Comparison of ENCODE assay signal across 18 cellular contexts in the genomic region with DNA sequence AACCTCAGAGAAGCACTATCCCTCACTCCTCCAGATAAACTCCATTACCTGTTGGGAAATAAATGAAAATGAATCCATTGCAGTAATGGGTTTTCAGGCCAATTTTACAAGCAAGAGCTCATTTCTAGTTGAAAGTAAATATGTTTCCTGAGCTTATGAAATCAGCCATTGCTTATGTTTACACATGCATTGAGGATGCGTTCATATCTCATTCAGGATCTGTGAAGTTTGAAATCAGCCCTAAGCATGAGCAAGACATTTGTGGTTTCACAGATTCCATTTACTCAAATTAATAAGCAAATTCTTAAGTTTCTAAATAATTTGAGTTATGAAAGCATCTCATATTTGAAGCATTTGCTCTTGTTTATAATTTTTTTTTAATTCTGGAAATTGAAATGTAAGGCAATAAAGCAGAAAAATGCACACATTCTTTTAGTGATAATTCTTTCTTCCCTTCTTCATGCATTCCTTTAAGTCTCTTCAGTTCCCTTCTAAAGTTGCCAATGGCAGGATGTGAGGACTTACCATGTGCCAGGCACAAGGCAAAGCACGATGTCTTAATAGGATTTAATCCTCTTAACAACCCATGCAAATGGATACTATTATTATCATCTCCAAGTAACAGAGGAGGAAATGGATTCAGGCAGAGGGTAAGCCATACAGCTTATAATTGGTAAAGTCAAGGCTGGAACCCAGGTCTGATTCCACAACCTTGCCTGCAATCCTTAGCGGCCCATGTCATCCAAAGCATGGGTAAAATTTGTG. TPM values are rescaled to one million over a fixed set of nuclear protein-coding genes. Genes with fewer than 3 reads are reported as not detected.
DNase-seq lines count a peak whose midpoint lies in the region; ATAC-seq, FAIRE-seq and TF ChIP-seq lines count a peak whose summit lies in the region.
"Had no signal": no experiment of that assay in that cellular context is flagged by ENCODE, and none has a peak within 500 bp of the region (broad histone marks: within the 10 kb centered on the region; RNA-seq: fewer than 3 reads in every experiment).

No MANE protein-coding gene starts in this region.

- CTCF ChIA-PET in H1 (lab: Charles Lee; ENCODE audit: partially characterized antibody) = no interaction called here
- CTCF ChIA-PET in RWPE1 (lab: Yijun Ruan, JAX) = no interaction called here
- CTCF ChIA-PET in Calu3 (lab: Charles Lee) = no interaction called here

- intact Hi-C loops in Calu3 (cut with micrococcal nuclease; ENCODE audit: unreplicated experiment) = no loop called here

- H3K23ac ChIP-seq in H1 (ENCODE audit: insufficient read length) (no peak overlapping the region), mesendoderm (ENCODE audit: low read length) (no peak overlapping the region)

- DNase-seq in DMS53 (lab: John Stamatoyannopoulos, UW) = peak; percentile 34
- DNase-seq in DMS53 treated with DMSO at 0.1 percent for 48 hours (lab: John Stamatoyannopoulos, UW; ENCODE audit: unreplicated experiment) = no peak
- no peak for DNase-seq in H1 (ENCODE audit: low read depth in 1 of 2, low spot score in 2 of 2)
- peak; percentile 4 for DNase-seq in mesendoderm
- DNase-seq in RWPE1 (ENCODE audit: low spot score) = no peak
- DNase-seq in Calu3 = no peak
- DNase-seq: CD4-positive, alpha-beta memory T cell; DMS79; GDM1; H7 had no signal

- no peak for TF ChIP-seq POLR2A in H1 (IDR thresholded peaks at IDR 0.05; ENCODE audit: control extremely low read depth in 1 of 2, low read depth in 2 of 2, low read length in 2 of 2)

- no TSS peak for BruUV-seq in Calu3 (replicated peaks; lab: Mats Ljungman, UMichigan)

- H4K91ac ChIP-seq in H1 (replicated peaks; ENCODE audit: insufficient read length, low read length) = no peak overlapping the region

- H3K36me3 ChIP-seq in H1 (ENCODE audit: control insufficient read depth in 2 of 4, insufficient read depth in 4 of 4, low read length in 3 of 4) (no peaks in the 10 kb centered on the region), mesendoderm (ENCODE audit: control insufficient read depth, insufficient read depth, low read length) (no peaks in the 10 kb centered on the region)
- H3K36me3 ChIP-seq: BLaER1 had no signal

- H3K27ac ChIP-seq in H1 (ENCODE audit: low read depth, low read length) (no peak overlapping the region), mesendoderm (ENCODE audit: low read depth, low read length) (no peak overlapping the region), RWPE1 (no peak overlapping the region)
- H3K27ac ChIP-seq: 22Rv1, A549, BLaER1 had no signal

- 84% methylated on average over 3 of the region's 3 CpGs; no CpG with 5 or more reads in 1 of the 2 experiments for WGBS in H1 (ENCODE audit: extremely low coverage in 1 of 2, insufficient coverage in 1 of 2, insufficient read length in 1 of 2, insufficient replicate concordance in 2 of 2, low coverage in 1 of 2, low lambda C conversion rate in 2 of 2, missing lambda C conversion rate in 1 of 2), 2 experiments
- no CpG with 5 or more reads among the region's 3 CpGs for WGBS in mesendoderm (ENCODE audit: extremely low coverage, insufficient coverage, low lambda C conversion rate)

- H2AK5ac ChIP-seq in H1 (ENCODE audit: low read depth, low read length) (no peak overlapping the region), mesendoderm (ENCODE audit: low read length) (no peak overlapping the region)

- no peak overlapping the region for H2BK15ac ChIP-seq in H1 (ENCODE audit: low read length)
- no peak overlapping the region for H2BK15ac ChIP-seq in mesendoderm (replicated peaks; ENCODE audit: low read depth)

- H3K27ac Mint-ChIP-seq in Calu3 (ENCODE audit: unreplicated experiment) = no peak overlapping the region
- H3K27ac Mint-ChIP-seq: CD14-positive monocyte; CD4-positive, alpha-beta memory T cell; GM23338 had no signal

- H2BK5ac ChIP-seq in H1 (ENCODE audit: low read depth, low read length) (no peak overlapping the region), mesendoderm (ENCODE audit: low read length) (no peak overlapping the region)

- no peaks in the 10 kb centered on the region for H3K4me1 Mint-ChIP-seq in Calu3 (ENCODE audit: low read depth, unreplicated experiment)
- H3K4me1 Mint-ChIP-seq: CD14-positive monocyte; CD4-positive, alpha-beta memory T cell; GM23338 had no signal

- no peaks in the 10 kb centered on the region for H4K20me1 ChIP-seq in H1 (replicated peaks in 1 of 2; ENCODE audit: control insufficient read depth in 1 of 2, insufficient read depth in 2 of 2, low read length in 2 of 2)
- H4K20me1 ChIP-seq: BLaER1 had no signal

- H2AFZ ChIP-seq in H1 (ENCODE audit: low read length) = no peak overlapping the region

- no peak overlapping the region for H3K4me2 ChIP-seq in H1 (ENCODE audit: insufficient read depth in 1 of 2, low read depth in 2 of 2, low read length in 2 of 2)
- no peak overlapping the region for H3K4me2 ChIP-seq in mesendoderm (ENCODE audit: low read length)
- H3K4me2 ChIP-seq: A549, BLaER1, GM23338 had no signal

- H3K27me3 ChIP-seq in H1 (replicated peaks in 1 of 4; ENCODE audit: control insufficient read depth in 3 of 4, extremely low read depth in 1 of 4, insufficient read depth in 3 of 4, low read length in 3 of 4) (no peaks in the 10 kb centered on the region), mesendoderm (ENCODE audit: insufficient read depth, low read length, poor library complexity) (no peaks in the 10 kb centered on the region)
- H3K27me3 ChIP-seq: BLaER1 had no signal

- no peak overlapping the region for H2BK12ac ChIP-seq in H1 (ENCODE audit: low read depth, low read length)

- no peak overlapping the region for H3K4me3 Mint-ChIP-seq in Calu3 (ENCODE audit: low read depth, unreplicated experiment)
- H3K4me3 Mint-ChIP-seq: CD14-positive monocyte; CD4-positive, alpha-beta memory T cell; GM23338 had no signal

- no peaks in the 10 kb centered on the region for H3K9me3 ChIP-seq in H1 (ENCODE audit: insufficient read depth in 2 of 2, low read depth in 1 of 2, low read length in 1 of 2)
- H3K9me3 ChIP-seq: A549, BLaER1 had no signal

- FAIRE-seq in H1 (lab: Jason Lieb, UNC) = no peak
- FAIRE-seq: A549, GM12892, GM18507 had no signal

- H3K18ac ChIP-seq in H1 (ENCODE audit: extremely low read depth, low read length) (no peak overlapping the region), mesendoderm (ENCODE audit: low read length) (no peak overlapping the region)

- no peak overlapping the region for H2BK20ac ChIP-seq in H1 (ENCODE audit: low read length)

- H3K4me1 ChIP-seq in H1 (replicated peaks in 1 of 4; ENCODE audit: control insufficient read depth in 3 of 4, insufficient read depth in 4 of 4, low read length in 3 of 4) = no peaks in the 10 kb centered on the region
- peaks cover 2% of the 10 kb centered on the region for H3K4me1 ChIP-seq in mesendoderm (ENCODE audit: control insufficient read depth, low read depth, low read length)
- H3K4me1 ChIP-seq: A549, BLaER1 had no signal

- H3K56ac ChIP-seq in H1 (replicated peaks; ENCODE audit: insufficient read length, low read depth, low read length) (no peak overlapping the region), mesendoderm (ENCODE audit: low read length) (no peak overlapping the region)

- H3K79me1 ChIP-seq in H1 (ENCODE audit: low read depth, low read length) = no peaks in the 10 kb centered on the region
- H3K79me1 ChIP-seq in mesendoderm (ENCODE audit: low read length) = no peaks in the 10 kb centered on the region

- H3K4me3 ChIP-seq in H1 (ENCODE audit: extremely low read depth in 1 of 4, insufficient read depth in 2 of 4, low read depth in 3 of 4, low read length in 4 of 4) (no peak overlapping the region), mesendoderm (ENCODE audit: low read length) (no peak overlapping the region)
- H3K4me3 ChIP-seq: A549, BLaER1, GM23338 had no signal

- H2BK120ac ChIP-seq in H1 (replicated peaks; ENCODE audit: low read depth, low read length) = no peak overlapping the region
- no peak overlapping the region for H2BK120ac ChIP-seq in mesendoderm (ENCODE audit: low read depth, low read length)

- H4K5ac ChIP-seq in H1 (ENCODE audit: insufficient read length, low read depth, low read length) = no peak overlapping the region
- no peak overlapping the region for H4K5ac ChIP-seq in mesendoderm (ENCODE audit: low read length)

- H3K4ac ChIP-seq in H1 (replicated peaks; ENCODE audit: insufficient read length, low read depth, low read length) (no peak overlapping the region), mesendoderm (ENCODE audit: low read depth, low read length) (no peak overlapping the region)

- TF ChIP-seq CTCF in H1 (IDR thresholded peaks at IDR 0.05; ENCODE audit: control extremely low read depth in 1 of 3, insufficient read depth in 1 of 3, low read depth in 1 of 3, low read length in 3 of 3) (no peak), RWPE1 (conservative IDR thresholded peaks at IDR 0.05; ENCODE audit: low read depth) (no peak), Calu3 (IDR thresholded peaks at IDR 0.05; ENCODE audit: unreplicated experiment) (no peak)

- ATAC-seq in GM21576 (IDR thresholded peaks at IDR 0.05; ENCODE audit: unreplicated experiment) = no peak
- ATAC-seq: A549 had no signal

- H3K9me3 Mint-ChIP-seq in Calu3 (ENCODE audit: low read depth, unreplicated experiment) = no peaks in the 10 kb centered on the region
- H3K9me3 Mint-ChIP-seq: CD14-positive monocyte, GM23338 had no signal

- no peaks in the 10 kb centered on the region for H3K79me2 ChIP-seq in H1 (ENCODE audit: control insufficient read depth in 1 of 2, insufficient read depth in 2 of 2, low read length in 2 of 2)
- no peaks in the 10 kb centered on the region for H3K79me2 ChIP-seq in mesendoderm (ENCODE audit: control insufficient read depth, insufficient read depth, low read length)

- H4K8ac ChIP-seq in H1 (ENCODE audit: extremely low read depth, insufficient read depth, low read length) = no peak overlapping the region
- H4K8ac ChIP-seq in mesendoderm (ENCODE audit: low read depth, low read length) = no peak overlapping the region

- TF ChIP-seq RAD21 in H1 (IDR thresholded peaks at IDR 0.05 in 1 of 2, conservative IDR thresholded peaks at IDR 0.05 in 1 of 2; ENCODE audit: low read depth in 2 of 2, low read length in 2 of 2) = no peak

- POLR2A ChIA-PET in H1 (lab: Charles Lee; ENCODE audit: partially characterized antibody) (no interaction called here), RWPE1 (lab: Yijun Ruan, JAX; ENCODE audit: low non-redundant PET) (no interaction called here)

- no peaks in the 10 kb centered on the region for H3K27me3 Mint-ChIP-seq in Calu3 (ENCODE audit: unreplicated experiment)

- TF ChIP-seq EP300 in H1 (IDR thresholded peaks at IDR 0.05; ENCODE audit: borderline replicate concordance in 1 of 2, low read depth in 2 of 2, low read length in 2 of 2) = no peak

- H3K36me3 Mint-ChIP-seq in Calu3 (ENCODE audit: insufficient read depth, unreplicated experiment) = no peaks in the 10 kb centered on the region
- H3K36me3 Mint-ChIP-seq: CD14-positive monocyte; CD4-positive, alpha-beta memory T cell had no signal

- H3K14ac ChIP-seq in H1 (ENCODE audit: insufficient read length) = no peak overlapping the region

- no peaks in the 10 kb centered on the region for H3K23me2 ChIP-seq in H1 (ENCODE audit: low read depth, low read length)

- H3K9ac ChIP-seq in H1 (replicated peaks in 1 of 4; ENCODE audit: extremely low read depth in 1 of 4, low read depth in 3 of 4, low read length in 3 of 4) (no peak overlapping the region), mesendoderm (ENCODE audit: low read length) (no peak overlapping the region)
- H3K9ac ChIP-seq: BLaER1 had no signal

RNA-seq across cellular contexts. Expression of a gene that starts 35.0 kb away (rescaled TPM):
- 30.9 and 35.1 TPM in 2 replicates for total RNA-seq in H1 (2021; fragmentation: NEBNext Ultra II Directional; extraction: Animal tissue kit (Norgen Biotek cat#: 25700))
- 13.0 and 15.3 TPM in 2 replicates for polyA plus RNA-seq in H1 (2011; rRNA removed)
- 17.2 TPM for polyA plus RNA-seq in H1 (2011; cell fraction: cytosol; rRNA removed)
- polyA plus RNA-seq in H1 (2011; cell fraction: nucleus; rRNA removed) = 28.1 TPM
- 16.4 to 24.1 TPM (median 19.3 TPM) in 4 replicates for polyA plus RNA-seq in H1 (2012, experiment 1 of 2)
- polyA plus RNA-seq in H1 (2012, experiment 2 of 2) = 1.1 TPM
- 13.7 TPM for polyA plus RNA-seq in H1 (2013, experiment 1 of 2)
- polyA plus RNA-seq in H1 (2013, experiment 2 of 2) = 13.3 TPM
- 44.0 and 63.2 TPM in 2 replicates for polyA minus RNA-seq in H1 (2011; rRNA and poly(A)+ RNA removed)
- polyA minus RNA-seq in H1 (2011; cell fraction: cytosol; rRNA and poly(A)+ RNA removed) = 12.7 TPM
- 52.1 TPM for polyA minus RNA-seq in H1 (2011; cell fraction: nucleus; rRNA and poly(A)+ RNA removed)
- polyA plus RNA-seq in mesendoderm (2013, experiment 1 of 2) = 2.3 TPM
- polyA plus RNA-seq in mesendoderm (2013, experiment 2 of 2) = 3.2 TPM
- 2.3 and 2.4 TPM in 2 replicates for total RNA-seq in Calu3 (2022)
- total RNA-seq: CD4-positive, alpha-beta memory T cell had no signal
- polyA plus RNA-seq: CD4-positive, alpha-beta memory T cell had no signal

Comparison
In these comparisons a context has a peak if more than half of its experiments do, and no peak if none do; other contexts are left out.
1. DNase-seq: peak in DMS53 (single experiment) and mesendoderm (single experiment); none in DMS53 treated with DMSO at 0.1 percent for 48 hours (single experiment), H1 (0 of 2), RWPE1 (single experiment) and Calu3 (single experiment).